9 cellular contexts compared by ENCODE assay signal in genomic region chrX:8731579-8732395, GRCh38. TPM values are rescaled to one million over a fixed set of nuclear protein-coding genes. Genes with fewer than 3 reads are reported as not detected.
DNase-seq lines count a peak whose midpoint lies in the region; ATAC-seq and TF ChIP-seq lines count a peak whose summit lies in the region.
"Had no signal": no experiment of that assay in that cellular context is flagged by ENCODE, and none has a peak within 500 bp of the region (broad histone marks: within the 10 kb centered on the region; RNA-seq: fewer than 3 reads in every experiment).

ANOS1 (minus strand) TSS chrX:8732137; CDS start chrX:8732036, 101 bp downstream.

- peak; percentile 73 for ATAC-seq in IMR-90 (ENCODE audit: low read depth)
- no peak for ATAC-seq in central memory CD8-positive, alpha-beta T cell (replicated peaks; ENCODE audit: extremely low read depth, poor library complexity, severe bottlenecking)
- ATAC-seq in HG02870 (IDR thresholded peaks at IDR 0.05; ENCODE audit: unreplicated experiment) = no peak

- no peak within 1 kb of the TSS for H2AK5ac ChIP-seq in IMR-90 (ENCODE audit: low read depth, low read length)

- H3K9ac ChIP-seq in IMR-90 (ENCODE audit: low read depth, low read length) (no peak within 1 kb of the TSS), liver (ENCODE audit: low read depth in 1 of 2, low read length in 2 of 2) (no peak within 1 kb of the TSS)

- dilution Hi-C loops in IMR-90 (cut with HindIII; ENCODE audit: low sequenced_read_pairs, unreplicated experiment) = no loop called here

- no peak within 1 kb of the TSS for H3K27ac Mint-ChIP-seq in central memory CD8-positive, alpha-beta T cell (ENCODE audit: low read depth)
- H3K27ac Mint-ChIP-seq: activated naive CD8-positive, alpha-beta T cell treated with anti-CD3 and anti-CD28 coated beads, Interleukin-2, amount 10 ng/mL, durations not matched to agents 7 days and 5 days had no signal

- H2AFZ ChIP-seq in IMR-90 (replicated peaks; ENCODE audit: low read length, poor library complexity) = peak within 1 kb of the TSS; percentile 75

- H2BK120ac ChIP-seq in IMR-90 (ENCODE audit: low read depth, low read length) = no peak within 1 kb of the TSS

- no peak within 1 kb of the TSS for H2BK15ac ChIP-seq in IMR-90 (ENCODE audit: low read depth, low read length)

- no peak within 1 kb of the TSS for H3K14ac ChIP-seq in IMR-90 (replicated peaks; ENCODE audit: low read depth, low read length)

- H3K4ac ChIP-seq in IMR-90 (ENCODE audit: low read depth, low read length) = no peak within 1 kb of the TSS

- H3K23ac ChIP-seq in IMR-90 (ENCODE audit: low read depth, low read length) = no peak within 1 kb of the TSS

- no peak within 1 kb of the TSS for H2BK5ac ChIP-seq in IMR-90 (ENCODE audit: low read depth, low read length, poor library complexity, severe bottlenecking)

- no peak for TF ChIP-seq POLR2A in IMR-90 (IDR thresholded peaks at IDR 0.05; ENCODE audit: low read depth, low read length)
- peak in 1 of 2 donors; percentile 91 for TF ChIP-seq POLR2A in thyroid gland (IDR thresholded peaks at IDR 0.05)

- H4K20me1 ChIP-seq in IMR-90 (ENCODE audit: insufficient read depth, low read length) = no peaks in the 10 kb centered on the region

- no peaks in the 10 kb centered on the region for H3K9me1 ChIP-seq in IMR-90 (ENCODE audit: insufficient read depth, low read length)

- no peak within 1 kb of the TSS for H4K5ac ChIP-seq in IMR-90 (ENCODE audit: low read depth, low read length)

- H3K36me3 Mint-ChIP-seq in central memory CD8-positive, alpha-beta T cell (ENCODE audit: insufficient read depth) = no peaks in the 10 kb centered on the region
- H3K36me3 Mint-ChIP-seq: activated naive CD8-positive, alpha-beta T cell treated with anti-CD3 and anti-CD28 coated beads, Interleukin-2, amount 10 ng/mL, durations not matched to agents 7 days and 5 days had no signal

- H2BK20ac ChIP-seq in IMR-90 (ENCODE audit: low read depth, low read length) = no peak within 1 kb of the TSS

- POLR2A ChIA-PET in AG04449 (lab: Yijun Ruan, JAX) = no interaction called here
- POLR2A ChIA-PET in IMR-90 (lab: Charles Lee; ENCODE audit: unreplicated experiment) = no interaction called here

- no peak for TF ChIP-seq CTCF in AG04449 (IDR thresholded peaks at IDR 0.05; ENCODE audit: insufficient read depth, low read length, missing control alignments)
- no peak for TF ChIP-seq CTCF in IMR-90 (conservative IDR thresholded peaks at IDR 0.05; ENCODE audit: low read depth, low read length)
- TF ChIP-seq CTCF in liver (IDR thresholded peaks at IDR 0.05; ENCODE audit: low read depth, low read length, missing input control) = no peak
- peak in 1 of 6 experiments; percentile 13 for TF ChIP-seq CTCF in thyroid gland (IDR thresholded peaks at IDR 0.05)
- no peak for TF ChIP-seq CTCF in GM13976 (IDR thresholded peaks at IDR 0.05; ENCODE audit: borderline replicate concordance, control extremely low read depth, extremely low read depth, insufficient read depth, missing control alignments)

- TF ChIP-seq RAD21 in IMR-90 (IDR thresholded peaks at IDR 0.05; ENCODE audit: low read length) = no peak
- TF ChIP-seq RAD21 in liver (IDR thresholded peaks at IDR 0.05) = no peak

- H2AK9ac ChIP-seq in IMR-90 (replicated peaks; ENCODE audit: low read depth, low read length, poor library complexity) = no peak within 1 kb of the TSS

- H3K27me3 Mint-ChIP-seq in central memory CD8-positive, alpha-beta T cell = peaks cover 23% of the 10 kb centered on the region

- H4K8ac ChIP-seq in IMR-90 (ENCODE audit: low read depth in 2 of 2, low read length in 2 of 2) = no peak within 1 kb of the TSS

- DNase-seq in AG04449 (ENCODE audit: low read depth, low spot score) (no peak), IMR-90 (no peak), thyroid gland (peak; percentile 86 to 89), GM13976 (ENCODE audit: low spot score) (no peak), KBM-7 (no peak)
- no peak for DNase-seq in central memory CD8-positive, alpha-beta T cell (ENCODE audit: low spot score in 2 of 2)
- DNase-seq: activated naive CD8-positive, alpha-beta T cell treated with anti-CD3 and anti-CD28 coated beads, Interleukin-2, amount 10 ng/mL, durations not matched to agents 7 days and 5 days had no signal

- intact Hi-C loops in IMR-90 (cut with micrococcal nuclease) = no loop called here
- intact Hi-C loops in thyroid gland (cut with DNase I) = no loop called here

- no TSS peak for BruUV-seq in IMR-90 (replicated peaks; lab: Mats Ljungman, UMichigan)

- no peak within 1 kb of the TSS for H3K27ac ChIP-seq in IMR-90 (ENCODE audit: insufficient read depth, low read length)
- H3K27ac ChIP-seq in liver (ENCODE audit: low read depth in 1 of 2, low read length in 2 of 2) = no peak within 1 kb of the TSS
- peak within 1 kb of the TSS; percentile 30 to 67 (median 66) for H3K27ac ChIP-seq in thyroid gland

- no peak within 1 kb of the TSS for H3K56ac ChIP-seq in IMR-90 (ENCODE audit: extremely low read depth, insufficient read depth, low read length)

- no peaks in the 10 kb centered on the region for H3K4me1 Mint-ChIP-seq in central memory CD8-positive, alpha-beta T cell
- H3K4me1 Mint-ChIP-seq: activated naive CD8-positive, alpha-beta T cell treated with anti-CD3 and anti-CD28 coated beads, Interleukin-2, amount 10 ng/mL, durations not matched to agents 7 days and 5 days had no signal

- no peak within 1 kb of the TSS for H3K18ac ChIP-seq in IMR-90 (ENCODE audit: low read depth, low read length)

- in situ Hi-C loops in IMR-90 (cut with MboI; ENCODE audit: low sequenced_read_pairs) = loop anchor here (10.0 kb wide), 1 partner anchor 737 kb away; no protein-coding TSS in a partner anchor
- in situ Hi-C loops in GM13976 (cut with MboI; ENCODE audit: low sequenced_read_pairs, unreplicated experiment) = no loop called here
- in situ Hi-C loops in KBM-7 (cut with MboI; ENCODE audit: low pct_unique_long_range_greater_than_20kb, low sequenced_read_pairs) = no loop called here

- H3K79me1 ChIP-seq in IMR-90 (ENCODE audit: low read depth in 1 of 2, low read length in 2 of 2) = no peaks in the 10 kb centered on the region

- 1% methylated on average over 30 of the region's 87 CpGs; no CpG with 5 or more reads in 1 of the 2 experiments for WGBS in IMR-90 (ENCODE audit: extremely low coverage in 2 of 2, insufficient read length in 1 of 2), 2 experiments
- WGBS in liver = under 1% methylated on average over 87 of the region's 87 CpGs
- 0% methylated on average over 1 to 11 of the region's 87 CpGs for WGBS in thyroid gland, 2 donors

- CTCF ChIA-PET in AG04449 (lab: Yijun Ruan, JAX) = interaction anchor here (2.5 kb wide), 1 partner anchor 13 kb away, joined by 7 read pairs; no protein-coding TSS in a partner anchor
- CTCF ChIA-PET in IMR-90 (lab: Yijun Ruan, JAX) = no interaction called here

- H3K9me3 Mint-ChIP-seq in central memory CD8-positive, alpha-beta T cell = no peaks in the 10 kb centered on the region
- H3K9me3 Mint-ChIP-seq: activated naive CD8-positive, alpha-beta T cell treated with anti-CD3 and anti-CD28 coated beads, Interleukin-2, amount 10 ng/mL, durations not matched to agents 7 days and 5 days had no signal

- no peak within 1 kb of the TSS for H4K91ac ChIP-seq in IMR-90 (ENCODE audit: insufficient read depth, low read depth, low read length)

- H3K27me3 ChIP-seq in IMR-90 (ENCODE audit: control insufficient read depth, insufficient read depth, low read length) = peaks cover 32% of the 10 kb centered on the region
- H3K27me3 ChIP-seq in liver (ENCODE audit: control insufficient read depth in 4 of 4, insufficient read depth in 4 of 4, low read length in 3 of 4) = peaks cover 0 to 4% (median 0%) of the 10 kb centered on the region in 4 donors
- no peaks in the 10 kb centered on the region for H3K27me3 ChIP-seq in thyroid gland

- H3K4me1 ChIP-seq in IMR-90 (ENCODE audit: control insufficient read depth, insufficient read depth, low read length) (no peaks in the 10 kb centered on the region), liver (ENCODE audit: control insufficient read depth in 4 of 4, insufficient read depth in 4 of 4, low read length in 3 of 4) (peaks cover 3 to 21% (median 8%) of the 10 kb centered on the region in 4 donors), thyroid gland (peaks cover 0 to 2% of the 10 kb centered on the region in 2 donors)

- H3K4me2 ChIP-seq in IMR-90 (ENCODE audit: low read depth, low read length) = no peak within 1 kb of the TSS

- no peaks in the 10 kb centered on the region for H3K9me3 ChIP-seq in IMR-90 (ENCODE audit: control insufficient read depth, insufficient read depth, low read length)
- no peaks in the 10 kb centered on the region for H3K9me3 ChIP-seq in liver (ENCODE audit: control insufficient read depth in 4 of 4, low read length in 3 of 4)
- H3K9me3 ChIP-seq in thyroid gland = no peaks in the 10 kb centered on the region

- H3K36me3 ChIP-seq in IMR-90 (ENCODE audit: control insufficient read depth, insufficient read depth, low read length) (no peaks in the 10 kb centered on the region), liver (ENCODE audit: control insufficient read depth in 4 of 4, insufficient read depth in 3 of 4, low read depth in 1 of 4, low read length in 3 of 4) (no peaks in the 10 kb centered on the region), thyroid gland (no peaks in the 10 kb centered on the region)

- peak within 1 kb of the TSS; percentile 28 for H3K4me3 Mint-ChIP-seq in central memory CD8-positive, alpha-beta T cell
- H3K4me3 Mint-ChIP-seq: activated naive CD8-positive, alpha-beta T cell treated with anti-CD3 and anti-CD28 coated beads, Interleukin-2, amount 10 ng/mL, durations not matched to agents 7 days and 5 days had no signal

- H3K4me3 ChIP-seq in AG04449 (ENCODE audit: low read depth, low read length) = peak within 1 kb of the TSS; percentile 44
- H3K4me3 ChIP-seq in IMR-90 (ENCODE audit: insufficient read depth, low read depth, low read length) = peak within 1 kb of the TSS; percentile 25; the same call in 1 of the 2 replicates
- peak within 1 kb of the TSS in 2 of 3 donors; percentile 35 to 51 for H3K4me3 ChIP-seq in liver (ENCODE audit: low read depth in 1 of 3, low read length in 3 of 3)
- H3K4me3 ChIP-seq in thyroid gland (replicated peaks in 1 of 3) = peak within 1 kb of the TSS; percentile 20 to 57 (median 35)

TF ChIP-seq in IMR-90, 13 proteins besides CTCF, POLR2A, EP300 and RAD21:
- TF ChIP-seq CHD1 (IDR thresholded peaks at IDR 0.05; ENCODE audit: low read depth, low read length) = no peak
- TF ChIP-seq BHLHE40 (IDR thresholded peaks at IDR 0.05; ENCODE audit: low read depth, low read length) = no peak

RNA-seq across cellular contexts. Expression of gene ANOS1, which starts in this region (rescaled TPM):
- total RNA-seq in IMR-90 (2012; rRNA removed) (under 0.01 TPM in 2 replicates), liver (1 to 10 TPM in 1 of 2 donors, under 1 TPM in 1; 0.09 to 1.6 TPM), thyroid gland (10 to 100 TPM; 19.3 to 57.3 (median 32.0) TPM)
- polyA plus RNA-seq in IMR-90 (2012; rRNA removed) (0.07 and 0.17 TPM in 2 replicates), liver (under 1 TPM; 0.08 to 0.44 TPM)
- 0.03 and 0.13 TPM in 2 replicates for polyA plus RNA-seq in IMR-90 (2012; cell fraction: cytosol; rRNA removed)
- polyA plus RNA-seq in IMR-90 (2012; cell fraction: nucleus; rRNA removed; ENCODE audit: low replicate concordance) = 0.03 and 0.07 TPM in 2 replicates

Comparison
In these comparisons a context has a peak if more than half of its experiments do, and no peak if none do; other contexts are left out.
1. RNA of gene ANOS1 (total RNA-seq): 19.3 to 57.3 TPM in thyroid gland; 0.09 to 1.6 TPM in liver and under 0.01 TPM in IMR-90; every median in the first group is over 4 times any median in the second.
2. Peak in ATAC-seq and H3K4me3 ChIP-seq in IMR-90; RNA of the gene not detected or under 1 TPM.
3. DNase-seq: peak in thyroid gland (2 of 2); none in AG04449 (single experiment), IMR-90 (single experiment), central memory CD8-positive, alpha-beta T cell (0 of 2), GM13976 (single experiment) and KBM-7 (single experiment).
4. H3K27ac ChIP-seq: peak in thyroid gland (3 of 3); none in IMR-90 (single experiment) and liver (0 of 2).
5. Peak in every context shown above with its lines, with median percentiles within 50 percentile points of each other: H3K4me3 ChIP-seq.